In genomic region chr7:99694201-99694911, GRCh38 we compare ENCODE assay signal across 2 cellular contexts.
TF ChIP-seq lines count a peak whose summit lies in the region.

No MANE protein-coding gene starts in this region.

TF ChIP-seq in K562, 482 proteins besides CTCF, POLR2A, EP300 and RAD21 (continues in another document):
- TF ChIP-seq TEAD2 (tag; IDR thresholded peaks at IDR 0.05) = no peak
- no peak for TF ChIP-seq FOXJ2 (tag; IDR thresholded peaks at IDR 0.05)
- TF ChIP-seq ZBED1 (IDR thresholded peaks at IDR 0.05) = no peak
- no peak for TF ChIP-seq ZFP91 (CRISPR knock-in tag; IDR thresholded peaks at IDR 0.05)
- no peak for TF ChIP-seq MAFK (IDR thresholded peaks at IDR 0.05; ENCODE audit: low read length)
- no peak for TF ChIP-seq NFYB (IDR thresholded peaks at IDR 0.05; ENCODE audit: extremely low read depth, insufficient read length)
- 0 out of 2 replicates have a peak, but pooled peaks have one; percentile 49 for TF ChIP-seq NFATC3 (IDR thresholded peaks at IDR 0.05)
- TF ChIP-seq BRF1 (IDR thresholded peaks at IDR 0.05; ENCODE audit: borderline replicate concordance, extremely low read depth, insufficient read length) = no peak
- TF ChIP-seq ZNF165 (CRISPR knock-in tag; IDR thresholded peaks at IDR 0.05; ENCODE audit: borderline replicate concordance) = no peak
- no peak for TF ChIP-seq NR4A1 (CRISPR knock-in tag; IDR thresholded peaks at IDR 0.05)
- no peak for TF ChIP-seq NR4A1 (tag; IDR thresholded peaks at IDR 0.05)
- peak; percentile 8; the same call in 1 of the 2 replicates for TF ChIP-seq ETV1 (tag; conservative IDR thresholded peaks at IDR 0.05; ENCODE audit: low read depth)
- TF ChIP-seq SMARCA4 (IDR thresholded peaks at IDR 0.05) = peak; percentile 52; the same call in 1 of the 2 replicates
- no peak for TF ChIP-seq CHCHD3 (CRISPR knock-in tag; IDR thresholded peaks at IDR 0.05)
- TF ChIP-seq ZNF232 (CRISPR knock-in tag; IDR thresholded peaks at IDR 0.05) = no peak
- TF ChIP-seq ADNP (tag; IDR thresholded peaks at IDR 0.05) = peak; percentile 36; the same call in 1 of the 2 replicates
- TF ChIP-seq FOXK2 (conservative IDR thresholded peaks at IDR 0.05 in 1 of 2, IDR thresholded peaks at IDR 0.05 in 1 of 2; ENCODE audit: low read depth in 2 of 2) = 0 out of 4 replicates have a peak, but pooled peaks of 1 of the 2 experiments have one; percentile 23
- TF ChIP-seq KDM2B (CRISPR knock-in tag; IDR thresholded peaks at IDR 0.05) = no peak
- TF ChIP-seq DEAF1 (CRISPR knock-in tag; IDR thresholded peaks at IDR 0.05) = no peak
- TF ChIP-seq ATF7 (IDR thresholded peaks at IDR 0.05) = 0 out of 2 replicates have a peak, but pooled peaks have one; percentile 28
- TF ChIP-seq ZSCAN32 (CRISPR knock-in tag; IDR thresholded peaks at IDR 0.05) = no peak
- TF ChIP-seq SMARCA5 (IDR thresholded peaks at IDR 0.05) = 0 out of 2 replicates have a peak, but pooled peaks have one; percentile 7
- TF ChIP-seq NR2C1 (IDR thresholded peaks at IDR 0.05) = no peak
- no peak for TF ChIP-seq NR2C1 (tag; IDR thresholded peaks at IDR 0.05)
- no peak for TF ChIP-seq ARID4B (CRISPR knock-in tag; IDR thresholded peaks at IDR 0.05)
- TF ChIP-seq MED1 (CRISPR knock-in tag; IDR thresholded peaks at IDR 0.05; ENCODE audit: borderline replicate concordance) = no peak
- no peak for TF ChIP-seq YBX1 (IDR thresholded peaks at IDR 0.05)
- no peak for TF ChIP-seq ZBTB34 (CRISPR knock-in tag; IDR thresholded peaks at IDR 0.05)

TF ChIP-seq in liver, 16 proteins besides CTCF, POLR2A, EP300 and RAD21:
- peak; percentile 8 to 81 for TF ChIP-seq EGR1 (IDR thresholded peaks at IDR 0.05; ENCODE audit: low read depth in 2 of 2)
- peak; percentile 96 to 97 for TF ChIP-seq HNF4A (conservative IDR thresholded peaks at IDR 0.05)
- peak in 1 of 2 donors; percentile 11 for TF ChIP-seq GABPA (IDR thresholded peaks at IDR 0.05 in 1 of 2, conservative IDR thresholded peaks at IDR 0.05 in 1 of 2)
- TF ChIP-seq ATF3 (IDR thresholded peaks at IDR 0.05) = no peak
- TF ChIP-seq YY1 (IDR thresholded peaks at IDR 0.05) = peak; percentile 70
- peak; percentile 71 for TF ChIP-seq ZBTB33 (IDR thresholded peaks at IDR 0.05)
- TF ChIP-seq REST (IDR thresholded peaks at IDR 0.05) = peak; percentile 63
- TF ChIP-seq FOXA2 (IDR thresholded peaks at IDR 0.05) = peak; percentile 59
- peak; percentile 89 for TF ChIP-seq HNF4G (IDR thresholded peaks at IDR 0.05)
- peak; percentile 94 for TF ChIP-seq SP1 (IDR thresholded peaks at IDR 0.05)
- TF ChIP-seq NR2F2 (IDR thresholded peaks at IDR 0.05) = no peak
- peak; percentile 49 for TF ChIP-seq FOXA1 (IDR thresholded peaks at IDR 0.05)
- TF ChIP-seq JUND (IDR thresholded peaks at IDR 0.05) = peak; percentile 70 to 81
- TF ChIP-seq MAX (IDR thresholded peaks at IDR 0.05) = peak; percentile 42
- TF ChIP-seq TAF1 (conservative IDR thresholded peaks at IDR 0.05) = peak; percentile 47
- peak; percentile 76 to 81 for TF ChIP-seq RXRA (IDR thresholded peaks at IDR 0.05)
